Comparison of ENCODE assay signal across 8 cellular contexts in genomic region chr7:7761340-7761973, GRCh38. TPM values are rescaled to one million over a fixed set of nuclear protein-coding genes. Genes with fewer than 3 reads are reported as not detected.
DNase-seq lines count a peak whose midpoint lies in the region; ATAC-seq and TF ChIP-seq lines count a peak whose summit lies in the region.

No MANE protein-coding gene starts in this region.

- H3K4me1 ChIP-seq in SJSA1 (replicated peaks) (peaks cover 10% of the 10 kb centered on the region), osteoblast (ENCODE audit: insufficient read depth, low read length) (peaks cover 14% of the 10 kb centered on the region)

- TF ChIP-seq CTCF in epithelial cell of proximal tubule (conservative IDR thresholded peaks at IDR 0.05; ENCODE audit: low read depth, low read length) (peak; percentile 40), osteoblast (IDR thresholded peaks at IDR 0.05; ENCODE audit: extremely low read depth, low read depth, low read length) (peak; percentile 54)

- H4K20me1 ChIP-seq in osteoblast (ENCODE audit: insufficient read depth, low read length) = no peaks in the 10 kb centered on the region

- in situ Hi-C loops in KBM-7 (cut with MboI; ENCODE audit: low pct_unique_long_range_greater_than_20kb, low sequenced_read_pairs) = no loop called here

- DNase-seq in NCI-H82 (lab: John Stamatoyannopoulos, UW) (peak; percentile 40), NCI-H82 treated with DMSO at 0.1 percent for 48 hours (lab: John Stamatoyannopoulos, UW; ENCODE audit: unreplicated experiment) (no peak), KBM-7 (peak; percentile 44), SJSA1 (ENCODE audit: low read depth in 1 of 2, low spot score in 2 of 2) (peak in 1 of 2 experiments; percentile 39), epithelial cell of proximal tubule (ENCODE audit: low read depth) (no peak), osteoblast (ENCODE audit: insufficient read length, low spot score, missing footprints) (no peak), nucleus accumbens (lab: John Stamatoyannopoulos, UW) (no peak)

- H3K4me2 ChIP-seq in osteoblast (ENCODE audit: insufficient read depth, low read length) = peak overlapping the region; percentile 83

- H3K36me3 ChIP-seq in SJSA1 (no peaks in the 10 kb centered on the region), osteoblast (ENCODE audit: insufficient read depth, low read length) (no peaks in the 10 kb centered on the region)

- H3K79me2 ChIP-seq in osteoblast (ENCODE audit: insufficient read depth, low read length) = no peaks in the 10 kb centered on the region

- H3K27ac ChIP-seq in SJSA1 = peak overlapping the region; percentile 39; the same call in 1 of the 2 replicates
- H3K27ac ChIP-seq in osteoblast (ENCODE audit: low read depth, low read length) = peak overlapping the region; percentile 24

- peak overlapping the region; percentile 36 for H3K4me3 ChIP-seq in SJSA1
- no peak overlapping the region for H3K4me3 ChIP-seq in epithelial cell of proximal tubule (ENCODE audit: low read depth, low read length)
- peak overlapping the region; percentile 71 for H3K4me3 ChIP-seq in osteoblast (ENCODE audit: insufficient read depth, low read length)

- no peak for ATAC-seq in HG03460 (IDR thresholded peaks at IDR 0.05; ENCODE audit: unreplicated experiment)

- peak overlapping the region; percentile 72 for H2AFZ ChIP-seq in osteoblast (ENCODE audit: low read length)

- H3K27me3 ChIP-seq in SJSA1 (replicated peaks) (no peaks in the 10 kb centered on the region), osteoblast (ENCODE audit: insufficient read depth, low read length) (no peaks in the 10 kb centered on the region)

- H3K9me3 ChIP-seq in SJSA1 (replicated peaks) = no peaks in the 10 kb centered on the region
- H3K9me3 ChIP-seq in osteoblast (ENCODE audit: low read depth, low read length) = no peaks in the 10 kb centered on the region

RNA-seq across cellular contexts. Expression of gene RPA3, which starts 43.0 kb away (rescaled TPM):
- 48.5 and 55.2 TPM in 2 replicates for total RNA-seq in SJSA1 (2014; rRNA removed; shearing (Covaris generic))
- total RNA-seq in epithelial cell of proximal tubule (33.7 and 50.7 TPM in 2 replicates), osteoblast (15.9 and 16.6 TPM in 2 replicates)

Comparison
In these comparisons a context has a peak if more than half of its experiments do, and no peak if none do; other contexts are left out.
1. DNase-seq: peak in NCI-H82 (single experiment) and KBM-7 (single experiment); none in NCI-H82 treated with DMSO at 0.1 percent for 48 hours (single experiment), epithelial cell of proximal tubule (single experiment), osteoblast (single experiment) and nucleus accumbens (0 of 56).